ENCODE assay signal across 1 cellular context in the genomic region with DNA sequence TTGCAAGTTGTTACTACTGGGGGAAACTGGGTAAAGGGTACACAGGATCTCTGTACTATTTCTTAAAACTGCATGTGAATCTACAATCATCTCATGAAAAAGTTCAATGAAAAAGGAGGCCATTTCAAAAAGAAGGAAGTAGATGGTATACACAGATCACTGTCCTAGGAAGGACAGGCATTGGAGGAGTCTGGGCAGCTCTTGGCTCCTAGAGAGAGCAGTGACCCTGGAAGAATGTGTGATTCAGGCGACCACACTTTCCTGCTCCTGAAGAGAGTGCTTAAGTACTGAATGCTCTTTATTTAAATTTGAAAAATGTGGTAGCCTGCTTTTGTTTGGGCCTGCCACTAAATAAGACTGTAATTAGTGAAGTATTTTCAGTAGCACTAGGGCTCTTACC.
TF ChIP-seq lines count a peak whose summit lies in the region.

No MANE protein-coding gene starts in this region.

TF ChIP-seq in GM23338, 12 proteins besides CTCF, POLR2A, EP300 and RAD21 (continued from another document):
- TF ChIP-seq, protein P1, sequence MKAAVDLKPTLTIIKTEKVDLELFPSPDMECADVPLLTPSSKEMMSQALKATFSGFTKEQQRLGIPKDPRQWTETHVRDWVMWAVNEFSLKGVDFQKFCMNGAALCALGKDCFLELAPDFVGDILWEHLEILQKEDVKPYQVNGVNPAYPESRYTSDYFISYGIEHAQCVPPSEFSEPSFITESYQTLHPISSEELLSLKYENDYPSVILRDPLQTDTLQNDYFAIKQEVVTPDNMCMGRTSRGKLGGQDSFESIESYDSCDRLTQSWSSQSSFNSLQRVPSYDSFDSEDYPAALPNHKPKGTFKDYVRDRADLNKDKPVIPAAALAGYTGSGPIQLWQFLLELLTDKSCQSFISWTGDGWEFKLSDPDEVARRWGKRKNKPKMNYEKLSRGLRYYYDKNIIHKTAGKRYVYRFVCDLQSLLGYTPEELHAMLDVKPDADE (IDR thresholded peaks at IDR 0.05) = no peak
- TF ChIP-seq ZNF331 (CRISPR knock-in tag; IDR thresholded peaks at IDR 0.05; ENCODE audit: low read depth) (no peak), STAT1 (IDR thresholded peaks at IDR 0.05; ENCODE audit: unreplicated experiment) (no peak), CREB1 (CRISPR knock-in tag; IDR thresholded peaks at IDR 0.05; ENCODE audit: low read depth) (no peak), ZNF114 (CRISPR knock-in tag; IDR thresholded peaks at IDR 0.05) (no peak)
- TF ChIP-seq, protein P2, sequence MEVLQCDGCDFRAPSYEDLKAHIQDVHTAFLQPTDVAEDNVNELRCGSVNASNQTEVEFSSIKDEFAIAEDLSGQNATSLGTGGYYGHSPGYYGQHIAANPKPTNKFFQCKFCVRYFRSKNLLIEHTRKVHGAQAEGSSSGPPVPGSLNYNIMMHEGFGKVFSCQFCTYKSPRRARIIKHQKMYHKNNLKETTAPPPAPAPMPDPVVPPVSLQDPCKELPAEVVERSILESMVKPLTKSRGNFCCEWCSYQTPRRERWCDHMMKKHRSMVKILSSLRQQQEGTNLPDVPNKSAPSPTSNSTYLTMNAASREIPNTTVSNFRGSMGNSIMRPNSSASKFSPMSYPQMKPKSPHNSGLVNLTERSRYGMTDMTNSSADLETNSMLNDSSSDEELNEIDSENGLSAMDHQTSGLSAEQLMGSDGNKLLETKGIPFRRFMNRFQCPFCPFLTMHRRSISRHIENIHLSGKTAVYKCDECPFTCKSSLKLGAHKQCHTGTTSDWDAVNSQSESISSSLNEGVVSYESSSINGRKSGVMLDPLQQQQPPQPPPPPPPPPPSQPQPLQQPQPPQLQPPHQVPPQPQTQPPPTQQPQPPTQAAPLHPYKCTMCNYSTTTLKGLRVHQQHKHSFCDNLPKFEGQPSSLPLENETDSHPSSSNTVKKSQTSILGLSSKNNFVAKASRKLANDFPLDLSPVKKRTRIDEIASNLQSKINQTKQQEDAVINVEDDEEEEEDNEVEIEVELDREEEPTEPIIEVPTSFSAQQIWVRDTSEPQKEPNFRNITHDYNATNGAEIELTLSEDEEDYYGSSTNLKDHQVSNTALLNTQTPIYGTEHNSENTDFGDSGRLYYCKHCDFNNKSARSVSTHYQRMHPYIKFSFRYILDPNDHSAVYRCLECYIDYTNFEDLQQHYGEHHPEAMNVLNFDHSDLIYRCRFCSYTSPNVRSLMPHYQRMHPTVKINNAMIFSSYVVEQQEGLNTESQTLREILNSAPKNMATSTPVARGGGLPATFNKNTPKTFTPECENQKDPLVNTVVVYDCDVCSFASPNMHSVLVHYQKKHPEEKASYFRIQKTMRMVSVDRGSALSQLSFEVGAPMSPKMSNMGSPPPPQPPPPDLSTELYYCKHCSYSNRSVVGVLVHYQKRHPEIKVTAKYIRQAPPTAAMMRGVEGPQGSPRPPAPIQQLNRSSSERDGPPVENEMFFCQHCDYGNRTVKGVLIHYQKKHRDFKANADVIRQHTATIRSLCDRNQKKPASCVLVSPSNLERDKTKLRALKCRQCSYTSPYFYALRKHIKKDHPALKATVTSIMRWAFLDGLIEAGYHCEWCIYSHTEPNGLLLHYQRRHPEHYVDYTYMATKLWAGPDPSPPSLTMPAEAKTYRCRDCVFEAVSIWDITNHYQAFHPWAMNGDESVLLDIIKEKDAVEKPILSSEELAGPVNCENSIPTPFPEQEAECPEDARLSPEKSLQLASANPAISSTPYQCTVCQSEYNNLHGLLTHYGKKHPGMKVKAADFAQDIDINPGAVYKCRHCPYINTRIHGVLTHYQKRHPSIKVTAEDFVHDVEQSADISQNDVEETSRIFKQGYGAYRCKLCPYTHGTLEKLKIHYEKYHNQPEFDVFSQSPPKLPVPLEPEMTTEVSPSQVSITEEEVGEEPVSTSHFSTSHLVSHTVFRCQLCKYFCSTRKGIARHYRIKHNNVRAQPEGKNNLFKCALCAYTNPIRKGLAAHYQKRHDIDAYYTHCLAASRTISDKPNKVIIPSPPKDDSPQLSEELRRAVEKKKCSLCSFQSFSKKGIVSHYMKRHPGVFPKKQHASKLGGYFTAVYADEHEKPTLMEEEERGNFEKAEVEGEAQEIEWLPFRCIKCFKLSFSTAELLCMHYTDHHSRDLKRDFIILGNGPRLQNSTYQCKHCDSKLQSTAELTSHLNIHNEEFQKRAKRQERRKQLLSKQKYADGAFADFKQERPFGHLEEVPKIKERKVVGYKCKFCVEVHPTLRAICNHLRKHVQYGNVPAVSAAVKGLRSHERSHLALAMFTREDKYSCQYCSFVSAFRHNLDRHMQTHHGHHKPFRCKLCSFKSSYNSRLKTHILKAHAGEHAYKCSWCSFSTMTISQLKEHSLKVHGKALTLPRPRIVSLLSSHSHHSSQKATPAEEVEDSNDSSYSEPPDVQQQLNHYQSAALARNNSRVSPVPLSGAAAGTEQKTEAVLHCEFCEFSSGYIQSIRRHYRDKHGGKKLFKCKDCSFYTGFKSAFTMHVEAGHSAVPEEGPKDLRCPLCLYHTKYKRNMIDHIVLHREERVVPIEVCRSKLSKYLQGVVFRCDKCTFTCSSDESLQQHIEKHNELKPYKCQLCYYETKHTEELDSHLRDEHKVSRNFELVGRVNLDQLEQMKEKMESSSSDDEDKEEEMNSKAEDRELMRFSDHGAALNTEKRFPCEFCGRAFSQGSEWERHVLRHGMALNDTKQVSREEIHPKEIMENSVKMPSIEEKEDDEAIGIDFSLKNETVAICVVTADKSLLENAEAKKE (CRISPR knock-in tag; IDR thresholded peaks at IDR 0.05) = no peak
